15 cellular contexts compared by ENCODE assay signal in the genomic region with DNA sequence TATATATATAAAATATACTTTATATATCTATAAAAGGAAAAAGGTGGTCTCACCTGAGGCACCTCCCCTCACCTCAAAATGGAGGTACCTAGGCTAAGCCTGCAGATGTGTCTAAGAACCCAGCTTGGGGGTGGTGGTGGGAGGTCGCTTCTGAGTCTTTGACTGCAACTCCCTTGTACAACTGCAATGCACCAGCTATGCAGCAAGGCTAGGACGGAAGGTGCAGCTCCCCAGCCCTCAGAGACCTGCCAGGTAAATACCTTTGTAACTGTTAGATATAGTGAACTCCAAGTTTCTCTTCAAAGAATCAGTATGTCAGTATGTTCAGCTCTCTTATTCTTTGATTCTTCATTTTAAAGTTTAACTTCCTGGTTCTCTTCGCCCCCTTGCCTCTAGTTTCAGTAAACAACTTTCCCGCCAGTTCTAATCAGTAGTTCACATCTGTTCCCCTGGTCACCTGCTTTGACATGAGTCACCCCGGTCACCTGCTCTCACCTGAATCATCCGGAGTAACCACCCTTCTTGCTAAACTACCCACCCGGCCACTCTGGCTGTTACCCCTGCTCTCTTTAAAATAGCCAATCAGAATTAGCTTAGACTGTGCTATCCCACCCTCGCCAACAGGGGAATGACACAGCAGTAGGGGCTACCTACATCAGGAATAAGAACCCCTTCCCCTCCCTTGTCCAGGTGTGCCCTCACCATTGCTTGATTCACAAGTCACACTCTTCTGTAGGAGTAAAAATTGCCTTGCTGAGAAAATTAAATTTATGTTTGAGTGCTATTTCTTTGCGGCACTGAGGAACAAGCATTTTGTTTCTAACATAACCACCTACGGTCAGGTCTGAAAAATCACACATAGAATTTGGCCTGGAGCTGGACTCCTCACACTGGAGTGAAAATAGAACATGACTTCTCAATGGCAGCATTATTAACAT. TPM values are rescaled to one million over a fixed set of nuclear protein-coding genes. Genes with fewer than 3 reads are reported as not detected.
A peak's percentile ranks its signal among the peaks of the same experiment; 100 is the strongest.
DNase-seq lines count a peak whose midpoint lies in the region; ATAC-seq and TF ChIP-seq lines count a peak whose summit lies in the region.
"Had no signal": no experiment of that assay in that cellular context is flagged by ENCODE, and none has a peak within 500 bp of the region (broad histone marks: within the 10 kb centered on the region; RNA-seq: fewer than 3 reads in every experiment).

No MANE protein-coding gene starts in this region.

- no peak overlapping the region for H4K8ac ChIP-seq in mesenchymal stem cell (ENCODE audit: low read length)

- H3K23ac ChIP-seq in mesenchymal stem cell (ENCODE audit: low read length in 2 of 2) = no peak overlapping the region

- peak overlapping the region; percentile 83 for H2AK5ac ChIP-seq in mesenchymal stem cell (ENCODE audit: low read length, severe bottlenecking)

- no peak for TF ChIP-seq CTCF in vagina (IDR thresholded peaks at IDR 0.05)
- TF ChIP-seq CTCF in GM10266 (IDR thresholded peaks at IDR 0.05; ENCODE audit: control insufficient read depth, insufficient read depth, low read depth, missing control alignments) = no peak

- H3K14ac ChIP-seq in mesenchymal stem cell (ENCODE audit: low read length in 2 of 2) = no peak overlapping the region

- H3K79me1 ChIP-seq in mesenchymal stem cell (replicated peaks; ENCODE audit: low read length, poor library complexity, severe bottlenecking) = no peaks in the 10 kb centered on the region

- H3K9ac ChIP-seq in adipocyte (ENCODE audit: low read length) (no peak overlapping the region), mesenchymal stem cell (ENCODE audit: low read length) (no peak overlapping the region)

- H3K4me1 ChIP-seq in adipocyte (ENCODE audit: control insufficient read depth, insufficient read depth, low read length) (peaks cover 20% of the 10 kb centered on the region), mesenchymal stem cell (ENCODE audit: control insufficient read depth, insufficient read depth, low read depth, low read length) (peaks cover 6% of the 10 kb centered on the region), vagina (peaks cover 35% of the 10 kb centered on the region)

- H3K27ac ChIP-seq in mesenchymal stem cell (ENCODE audit: low read length, poor library complexity, severe bottlenecking) (no peak overlapping the region), vagina (peak overlapping the region; percentile 71)

- no peak overlapping the region for H3K18ac ChIP-seq in mesenchymal stem cell (ENCODE audit: low read depth in 1 of 2, low read length in 2 of 2)

- H2AFZ ChIP-seq in mesenchymal stem cell (ENCODE audit: low read depth, low read length) = no peak overlapping the region

- peak overlapping the region; percentile 1 to 63 for H2BK12ac ChIP-seq in mesenchymal stem cell (ENCODE audit: low read length in 2 of 2)

- H3K27me3 ChIP-seq in adipocyte (replicated peaks; ENCODE audit: control insufficient read depth, insufficient read depth, low read length) (no peaks in the 10 kb centered on the region), mesenchymal stem cell (ENCODE audit: control insufficient read depth in 1 of 2, insufficient read depth in 1 of 2, low read length in 2 of 2) (no peaks in the 10 kb centered on the region), vagina (no peaks in the 10 kb centered on the region)

- no peak overlapping the region for H4K91ac ChIP-seq in mesenchymal stem cell (ENCODE audit: low read length)

- H3K27ac Mint-ChIP-seq in T-helper 17 cell = no peak overlapping the region
- H3K27ac Mint-ChIP-seq: B cell; CD4-positive, alpha-beta T cell had no signal

- H2BK15ac ChIP-seq in mesenchymal stem cell (ENCODE audit: low read depth, poor library complexity, severe bottlenecking) = no peak overlapping the region

- no peak for TF ChIP-seq POLR2A in vagina (IDR thresholded peaks at IDR 0.05)

- H3K36me3 ChIP-seq in adipocyte (ENCODE audit: control insufficient read depth, insufficient read depth, low read length, severe bottlenecking) = no peaks in the 10 kb centered on the region
- H3K36me3 ChIP-seq in mesenchymal stem cell (ENCODE audit: control insufficient read depth in 1 of 2, insufficient read depth in 2 of 2, low read depth in 1 of 2, low read length in 2 of 2) = no peaks in the 10 kb centered on the region
- H3K36me3 ChIP-seq in vagina = no peaks in the 10 kb centered on the region

- intact Hi-C loops in vagina (cut with DNase I) = no loop called here

- H3K4me2 ChIP-seq in mesenchymal stem cell (ENCODE audit: low read length, poor library complexity, severe bottlenecking) = no peak overlapping the region

- H3K27me3 Mint-ChIP-seq in T-helper 17 cell = peaks cover 7% of the 10 kb centered on the region
- H3K27me3 Mint-ChIP-seq: CD4-positive, alpha-beta T cell had no signal

- DNase-seq in DMS53 treated with DMSO at 0.1 percent for 48 hours (lab: John Stamatoyannopoulos, UW; ENCODE audit: unreplicated experiment) = peak; percentile 67
- no peak for DNase-seq in adipocyte (ENCODE audit: low read depth)
- no peak for DNase-seq in mesenchymal stem cell
- DNase-seq in vagina (ENCODE audit: extremely low spot score in 2 of 2) = no peak
- no peak for DNase-seq in T-helper 17 cell
- DNase-seq in GM10266 (ENCODE audit: extremely low spot score) = no peak
- DNase-seq in stimulated activated CD8-positive, alpha-beta memory T cell treated with anti-CD3 and anti-CD28 coated beads, Interleukin-4, amount 100 ng/mL, for 48 hours = no peak
- DNase-seq: CD4-positive, alpha-beta T cell; DND-41; GOT3; MM.1S; NCI-H1105; NCI-H1694 had no signal

- H2BK120ac ChIP-seq in mesenchymal stem cell (ENCODE audit: low read depth, low read length) = no peak overlapping the region

- H3K9me3 ChIP-seq in adipocyte (ENCODE audit: control insufficient read depth, low read length) (peaks cover 16% of the 10 kb centered on the region), mesenchymal stem cell (ENCODE audit: control insufficient read depth, low read length) (peaks cover 21% of the 10 kb centered on the region), vagina (peaks cover 8% of the 10 kb centered on the region), T-helper 17 cell (ENCODE audit: control insufficient read depth, low read length, poor library complexity, severe bottlenecking) (peaks cover 3% of the 10 kb centered on the region)

- no peak overlapping the region for H3K4me3 Mint-ChIP-seq in T-helper 17 cell
- H3K4me3 Mint-ChIP-seq: B cell; CD4-positive, alpha-beta T cell had no signal

- no peaks in the 10 kb centered on the region for H3K4me1 Mint-ChIP-seq in T-helper 17 cell
- H3K4me1 Mint-ChIP-seq: B cell had no signal

- 98% methylated on average over 9 of the region's 10 CpGs for WGBS in mesenchymal stem cell

- H3K36me3 Mint-ChIP-seq in T-helper 17 cell (ENCODE audit: low read depth) = peaks cover 3% of the 10 kb centered on the region

- H3K4me3 ChIP-seq in adipocyte (ENCODE audit: low read length) (peak overlapping the region; percentile 33), mesenchymal stem cell (ENCODE audit: insufficient read depth in 1 of 2, low read depth in 1 of 2, low read length in 2 of 2) (peak overlapping the region in 1 of 2 experiments; percentile 17), vagina (no peak overlapping the region)
- H3K4me3 ChIP-seq: GM12878 had no signal

- no peak for ATAC-seq in T-helper 17 cell
- ATAC-seq: GM12878 had no signal

- H3K4ac ChIP-seq in mesenchymal stem cell (ENCODE audit: low read depth in 1 of 2, low read length in 2 of 2) = no peak overlapping the region

- no peak overlapping the region for H2BK5ac ChIP-seq in mesenchymal stem cell (ENCODE audit: low read depth, low read length, poor library complexity, severe bottlenecking)

RNA-seq across cellular contexts. Expression of a gene that starts 24.7 kb away (rescaled TPM):
- 12.3 TPM for polyA plus RNA-seq in mesenchymal stem cell (2013, experiment 1 of 2)
- 12.2 TPM for polyA plus RNA-seq in mesenchymal stem cell (2013, experiment 2 of 2)
- total RNA-seq in vagina (128 TPM), T-helper 17 cell (1 to 10 TPM; 4.3 to 5.8 TPM)

RNA-seq across cellular contexts. Expression of a gene that starts 48.5 kb away (rescaled TPM):
- polyA plus RNA-seq in mesenchymal stem cell (2013, experiment 1 of 2) = 20.5 TPM
- 21.7 TPM for polyA plus RNA-seq in mesenchymal stem cell (2013, experiment 2 of 2)
- 24.6 TPM for total RNA-seq in vagina
- 10 to 100 TPM; 72.9 to 79.3 TPM for total RNA-seq in T-helper 17 cell

Comparison
In these comparisons a context has a peak if more than half of its experiments do, and no peak if none do; other contexts are left out.
1. RNA of a gene that starts 24.7 kb away (total RNA-seq): 128 TPM in vagina (single experiment); 4.3 to 5.8 TPM in T-helper 17 cell; every median in the first group is over 10 times any median in the second.